In the genomic region with DNA sequence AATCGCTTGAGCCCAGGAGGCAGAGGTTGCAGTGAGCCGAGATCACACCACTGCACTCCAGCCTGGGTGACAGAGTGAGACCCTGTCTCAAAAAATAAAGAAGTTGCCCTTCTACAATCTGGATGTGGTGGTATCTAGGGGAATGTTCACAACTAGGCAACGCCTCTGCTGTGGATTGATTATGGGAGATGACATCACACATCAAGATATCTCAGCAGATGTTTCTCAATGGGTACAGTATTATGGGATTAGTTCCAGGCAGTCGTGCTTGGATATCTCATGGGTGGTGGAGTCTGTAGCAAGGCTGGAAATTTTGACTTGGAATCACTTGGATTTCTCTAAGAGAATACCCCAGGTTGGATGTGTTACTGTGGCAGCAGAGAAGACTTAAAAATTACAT, we compare ENCODE assay signal across 1 cellular context.
TF ChIP-seq lines count a peak whose summit lies in the region.

No MANE protein-coding gene starts in this region.

TF ChIP-seq in K562, 482 proteins besides CTCF, POLR2A, EP300 and RAD21:
- TF ChIP-seq JUND (IDR thresholded peaks at IDR 0.05; ENCODE audit: borderline replicate concordance, low read depth, low read length) = peak; percentile 71
- TF ChIP-seq JUND (tag; IDR thresholded peaks at IDR 0.05; ENCODE audit: borderline replicate concordance, low read depth, low read length) = peak; percentile 56; the same call in 2 of the 3 replicates
- no peak for TF ChIP-seq ZNF444 (CRISPR knock-in tag; IDR thresholded peaks at IDR 0.05)
- peak; percentile 26 for TF ChIP-seq CBFA2T3 (IDR thresholded peaks at IDR 0.05)
- peak; percentile 82 for TF ChIP-seq CREM (IDR thresholded peaks at IDR 0.05; ENCODE audit: low read depth)
- TF ChIP-seq ATF1 (CRISPR knock-in tag; IDR thresholded peaks at IDR 0.05) = no peak
- TF ChIP-seq ATF1 (tag; IDR thresholded peaks at IDR 0.05) = peak; percentile 61
- peak; percentile 88 for TF ChIP-seq ATF7 (IDR thresholded peaks at IDR 0.05)
- TF ChIP-seq RFX1 (IDR thresholded peaks at IDR 0.05) = peak; percentile 4; the same call in 1 of the 2 replicates
- no peak for TF ChIP-seq MED1 (CRISPR knock-in tag; IDR thresholded peaks at IDR 0.05; ENCODE audit: borderline replicate concordance)
- TF ChIP-seq JUNB (CRISPR knock-in tag; conservative IDR thresholded peaks at IDR 0.05) = 0 out of 2 replicates have a peak, but pooled peaks have one; percentile 22
- peak; percentile 90 for TF ChIP-seq ATF3 (IDR thresholded peaks at IDR 0.05)
- TF ChIP-seq ATF3 (CRISPR knock-in tag; conservative IDR thresholded peaks at IDR 0.05) = no peak
- no peak for TF ChIP-seq XRCC5 (IDR thresholded peaks at IDR 0.05; ENCODE audit: low read depth, low read length)
